ENCODE assay signal across 22 cellular contexts in genomic region chr6:14068623-14069022, GRCh38.
"Had no signal": no experiment of that assay in that cellular context is flagged by ENCODE, and none has a peak within 500 bp of the region (broad histone marks: within the 10 kb centered on the region; RNA-seq: fewer than 3 reads in every experiment).

No MANE protein-coding gene starts in this region.

- ATAC-seq: heart right ventricle, left lung, lower lobe of right lung, right cardiac atrium, T-cell had no signal

- H3K36me3 ChIP-seq: breast epithelium, esophagus muscularis mucosa, heart right ventricle, left lung, lower lobe of right lung, spleen, uterus had no signal

- H3K9me3 Mint-ChIP-seq: neural crest cell; stimulated activated naive CD8-positive, alpha-beta T cell treated with anti-CD3 and anti-CD28 coated beads, Interleukin-15, amount 100 ng/mL, for 72 hours; T-cell; type B pancreatic cell had no signal

- H3K27me3 ChIP-seq: breast epithelium, uterus had no signal

- H3K9me3 ChIP-seq: breast epithelium, esophagus muscularis mucosa, heart right ventricle, left lung, lower lobe of right lung, spleen, uterus had no signal

- H3K4me1 Mint-ChIP-seq: neural crest cell had no signal

- DNase-seq: activated CD4-positive, alpha-beta T cell treated with anti-CD3 and anti-CD28 coated beads for 4 hours; activated CD4-positive, alpha-beta T cell treated with anti-CD3 and anti-CD28 coated beads, Interleukin-2, amount 50 U/mL, for 48 hours; activated CD4-positive, CD25-positive, alpha-beta regulatory T cell; activated CD8-positive, alpha-beta memory T cell treated with anti-CD3 and anti-CD28 coated beads for 24 hours; activated gamma-delta T cell; activated naive CD4-positive, alpha-beta T cell treated with anti-CD3 and anti-CD28 coated beads, Interleukin-2, amount 50 U/mL, for 16 hours; central memory CD4-positive, alpha-beta T cell; effector CD4-positive, alpha-beta T cell; heart right ventricle; left lung; lower lobe of right lung; mesendoderm; right cardiac atrium; spleen; substantia nigra; T-cell; uterus had no signal

- H3K36me3 Mint-ChIP-seq: T-cell, type B pancreatic cell had no signal

- H3K27ac ChIP-seq: breast epithelium, esophagus muscularis mucosa, heart right ventricle, left lung, lower lobe of right lung, spleen, uterus had no signal

- H3K27me3 Mint-ChIP-seq: stimulated activated naive CD8-positive, alpha-beta T cell treated with anti-CD3 and anti-CD28 coated beads, Interleukin-15, amount 100 ng/mL, for 72 hours had no signal

- H3K4me1 ChIP-seq: breast epithelium, esophagus muscularis mucosa, heart right ventricle, left lung, lower lobe of right lung, uterus had no signal

- H3K27ac Mint-ChIP-seq: T-cell, type B pancreatic cell had no signal

- H3K4me3 Mint-ChIP-seq: neural crest cell, T-cell, type B pancreatic cell had no signal

- H3K4me3 ChIP-seq: breast epithelium, esophagus muscularis mucosa, heart right ventricle, left lung, lower lobe of right lung, spleen, uterus had no signal
